In the genomic region with DNA sequence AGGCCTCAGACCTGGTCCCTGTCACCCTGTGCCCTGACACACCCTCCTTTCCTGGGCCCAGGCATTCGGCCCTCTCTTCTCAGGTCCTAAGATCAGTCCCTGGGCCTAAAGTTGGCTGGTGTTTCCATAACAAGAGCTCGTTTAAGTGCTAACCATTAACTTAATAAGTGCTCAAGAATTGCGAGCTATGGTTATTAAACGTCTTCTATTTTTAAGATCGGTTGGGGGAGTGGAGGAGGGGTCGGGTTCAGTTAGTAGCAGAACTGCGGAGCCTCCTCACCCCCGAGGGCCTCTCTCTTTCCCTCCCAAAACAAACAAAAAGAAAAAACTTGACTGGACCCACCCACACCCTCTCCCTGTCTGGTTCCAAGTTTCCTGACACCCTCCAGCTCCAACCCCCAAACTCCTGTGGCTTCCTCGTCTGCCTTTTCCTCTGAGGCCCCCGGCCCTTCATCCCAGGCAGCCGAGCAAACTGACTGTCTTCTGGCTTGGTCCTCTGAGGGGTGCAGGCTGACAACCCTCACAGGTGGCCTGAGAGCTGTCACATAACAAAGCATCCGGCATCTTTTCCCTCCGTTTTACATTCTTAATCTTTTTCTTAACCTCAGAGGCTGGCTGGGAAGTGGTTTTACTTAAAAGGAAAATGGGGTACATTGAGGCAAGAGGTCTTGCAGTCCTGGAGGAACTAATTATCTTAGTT, we compare ENCODE assay signal across 1 cellular context.
TF ChIP-seq lines count a peak whose summit lies in the region.

No MANE protein-coding gene starts in this region.

TF ChIP-seq in HepG2, 621 proteins besides CTCF, POLR2A, EP300 and RAD21 (continued from another document and continues in another):
- TF ChIP-seq, protein P1, sequence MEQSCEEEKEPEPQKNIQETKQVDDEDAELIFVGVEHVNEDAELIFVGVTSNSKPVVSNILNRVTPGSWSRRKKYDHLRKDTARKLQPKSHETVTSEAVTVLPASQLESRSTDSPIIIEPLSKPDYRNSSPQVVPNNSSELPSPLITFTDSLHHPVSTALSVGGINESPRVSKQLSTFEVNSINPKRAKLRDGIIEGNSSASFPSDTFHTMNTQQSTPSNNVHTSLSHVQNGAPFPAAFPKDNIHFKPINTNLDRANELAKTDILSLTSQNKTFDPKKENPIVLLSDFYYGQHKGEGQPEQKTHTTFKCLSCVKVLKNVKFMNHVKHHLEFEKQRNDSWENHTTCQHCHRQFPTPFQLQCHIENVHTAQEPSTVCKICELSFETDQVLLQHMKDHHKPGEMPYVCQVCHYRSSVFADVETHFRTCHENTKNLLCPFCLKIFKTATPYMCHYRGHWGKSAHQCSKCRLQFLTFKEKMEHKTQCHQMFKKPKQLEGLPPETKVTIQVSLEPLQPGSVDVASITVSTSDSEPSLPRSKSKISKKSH (CRISPR knock-in tag; IDR thresholded peaks at IDR 0.05; ENCODE audit: borderline replicate concordance) = no peak
- TF ChIP-seq ELF3 (CRISPR knock-in tag; IDR thresholded peaks at IDR 0.05) (no peak), ZBTB20 (CRISPR knock-in tag; IDR thresholded peaks at IDR 0.05; ENCODE audit: borderline replicate concordance, low read depth) (no peak), ZNF530 (CRISPR knock-in tag; IDR thresholded peaks at IDR 0.05; ENCODE audit: low read depth) (no peak), ZNF891 (CRISPR knock-in tag; IDR thresholded peaks at IDR 0.05) (peak; percentile 56; the same call in 1 of the 2 replicates), ZNF143 (CRISPR knock-in tag; IDR thresholded peaks at IDR 0.05) (no peak), ZNF24 (IDR thresholded peaks at IDR 0.05) (no peak), GATA4 (IDR thresholded peaks at IDR 0.05; ENCODE audit: borderline replicate concordance, low read depth) (no peak), ZNF10 (CRISPR knock-in tag; IDR thresholded peaks at IDR 0.05; ENCODE audit: borderline replicate concordance, low read depth) (peak; percentile 15; the same call in 1 of the 2 replicates), ZNF781 (CRISPR knock-in tag; IDR thresholded peaks at IDR 0.05; ENCODE audit: borderline replicate concordance, not compliant biosample characterization) (peak; percentile 49), ZNF878 (CRISPR knock-in tag; IDR thresholded peaks at IDR 0.05) (no peak), ZFP36 (IDR thresholded peaks at IDR 0.05; ENCODE audit: borderline replicate concordance, low read depth, low read length, partially characterized antibody) (no peak), ZSCAN9 (CRISPR knock-in tag; IDR thresholded peaks at IDR 0.05; ENCODE audit: borderline replicate concordance) (0 out of 2 replicates have a peak, but pooled peaks have one; percentile 57), ZNF205 (CRISPR knock-in tag; IDR thresholded peaks at IDR 0.05) (no peak), MIER2 (CRISPR knock-in tag; IDR thresholded peaks at IDR 0.05) (no peak), ZNF12 (CRISPR knock-in tag; IDR thresholded peaks at IDR 0.05) (no peak), GTF2F1 (IDR thresholded peaks at IDR 0.05; ENCODE audit: low read length) (no peak), FOXP1 (IDR thresholded peaks at IDR 0.05) (no peak), FOXP1 (CRISPR knock-in tag; IDR thresholded peaks at IDR 0.05) (no peak), KLF9 (CRISPR knock-in tag; IDR thresholded peaks at IDR 0.05; ENCODE audit: low read depth) (peak; percentile 81; the same call in 1 of the 2 replicates), NONO (IDR thresholded peaks at IDR 0.05) (no peak), NONO (CRISPR knock-in tag; conservative IDR thresholded peaks at IDR 0.05) (0 out of 2 replicates have a peak, but pooled peaks have one; percentile 24), ZFYVE20 (CRISPR knock-in tag; IDR thresholded peaks at IDR 0.05; ENCODE audit: borderline replicate concordance, low read depth) (no peak), NR2C2 (CRISPR knock-in tag; IDR thresholded peaks at IDR 0.05; ENCODE audit: borderline replicate concordance) (no peak), ADNP (CRISPR knock-in tag; IDR thresholded peaks at IDR 0.05) (no peak)
- TF ChIP-seq, protein P2, sequence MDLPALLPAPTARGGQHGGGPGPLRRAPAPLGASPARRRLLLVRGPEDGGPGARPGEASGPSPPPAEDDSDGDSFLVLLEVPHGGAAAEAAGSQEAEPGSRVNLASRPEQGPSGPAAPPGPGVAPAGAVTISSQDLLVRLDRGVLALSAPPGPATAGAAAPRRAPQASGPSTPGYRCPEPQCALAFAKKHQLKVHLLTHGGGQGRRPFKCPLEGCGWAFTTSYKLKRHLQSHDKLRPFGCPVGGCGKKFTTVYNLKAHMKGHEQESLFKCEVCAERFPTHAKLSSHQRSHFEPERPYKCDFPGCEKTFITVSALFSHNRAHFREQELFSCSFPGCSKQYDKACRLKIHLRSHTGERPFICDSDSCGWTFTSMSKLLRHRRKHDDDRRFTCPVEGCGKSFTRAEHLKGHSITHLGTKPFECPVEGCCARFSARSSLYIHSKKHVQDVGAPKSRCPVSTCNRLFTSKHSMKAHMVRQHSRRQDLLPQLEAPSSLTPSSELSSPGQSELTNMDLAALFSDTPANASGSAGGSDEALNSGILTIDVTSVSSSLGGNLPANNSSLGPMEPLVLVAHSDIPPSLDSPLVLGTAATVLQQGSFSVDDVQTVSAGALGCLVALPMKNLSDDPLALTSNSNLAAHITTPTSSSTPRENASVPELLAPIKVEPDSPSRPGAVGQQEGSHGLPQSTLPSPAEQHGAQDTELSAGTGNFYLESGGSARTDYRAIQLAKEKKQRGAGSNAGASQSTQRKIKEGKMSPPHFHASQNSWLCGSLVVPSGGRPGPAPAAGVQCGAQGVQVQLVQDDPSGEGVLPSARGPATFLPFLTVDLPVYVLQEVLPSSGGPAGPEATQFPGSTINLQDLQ (CRISPR knock-in tag; IDR thresholded peaks at IDR 0.05) = no peak
- TF ChIP-seq, protein P3, sequence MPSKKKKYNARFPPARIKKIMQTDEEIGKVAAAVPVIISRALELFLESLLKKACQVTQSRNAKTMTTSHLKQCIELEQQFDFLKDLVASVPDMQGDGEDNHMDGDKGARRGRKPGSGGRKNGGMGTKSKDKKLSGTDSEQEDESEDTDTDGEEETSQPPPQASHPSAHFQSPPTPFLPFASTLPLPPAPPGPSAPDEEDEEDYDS (CRISPR knock-in tag; IDR thresholded peaks at IDR 0.05) = no peak
- TF ChIP-seq, protein P4, sequence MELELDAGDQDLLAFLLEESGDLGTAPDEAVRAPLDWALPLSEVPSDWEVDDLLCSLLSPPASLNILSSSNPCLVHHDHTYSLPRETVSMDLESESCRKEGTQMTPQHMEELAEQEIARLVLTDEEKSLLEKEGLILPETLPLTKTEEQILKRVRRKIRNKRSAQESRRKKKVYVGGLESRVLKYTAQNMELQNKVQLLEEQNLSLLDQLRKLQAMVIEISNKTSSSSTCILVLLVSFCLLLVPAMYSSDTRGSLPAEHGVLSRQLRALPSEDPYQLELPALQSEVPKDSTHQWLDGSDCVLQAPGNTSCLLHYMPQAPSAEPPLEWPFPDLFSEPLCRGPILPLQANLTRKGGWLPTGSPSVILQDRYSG (CRISPR knock-in tag; IDR thresholded peaks at IDR 0.05) = no peak
- TF ChIP-seq, protein P5, sequence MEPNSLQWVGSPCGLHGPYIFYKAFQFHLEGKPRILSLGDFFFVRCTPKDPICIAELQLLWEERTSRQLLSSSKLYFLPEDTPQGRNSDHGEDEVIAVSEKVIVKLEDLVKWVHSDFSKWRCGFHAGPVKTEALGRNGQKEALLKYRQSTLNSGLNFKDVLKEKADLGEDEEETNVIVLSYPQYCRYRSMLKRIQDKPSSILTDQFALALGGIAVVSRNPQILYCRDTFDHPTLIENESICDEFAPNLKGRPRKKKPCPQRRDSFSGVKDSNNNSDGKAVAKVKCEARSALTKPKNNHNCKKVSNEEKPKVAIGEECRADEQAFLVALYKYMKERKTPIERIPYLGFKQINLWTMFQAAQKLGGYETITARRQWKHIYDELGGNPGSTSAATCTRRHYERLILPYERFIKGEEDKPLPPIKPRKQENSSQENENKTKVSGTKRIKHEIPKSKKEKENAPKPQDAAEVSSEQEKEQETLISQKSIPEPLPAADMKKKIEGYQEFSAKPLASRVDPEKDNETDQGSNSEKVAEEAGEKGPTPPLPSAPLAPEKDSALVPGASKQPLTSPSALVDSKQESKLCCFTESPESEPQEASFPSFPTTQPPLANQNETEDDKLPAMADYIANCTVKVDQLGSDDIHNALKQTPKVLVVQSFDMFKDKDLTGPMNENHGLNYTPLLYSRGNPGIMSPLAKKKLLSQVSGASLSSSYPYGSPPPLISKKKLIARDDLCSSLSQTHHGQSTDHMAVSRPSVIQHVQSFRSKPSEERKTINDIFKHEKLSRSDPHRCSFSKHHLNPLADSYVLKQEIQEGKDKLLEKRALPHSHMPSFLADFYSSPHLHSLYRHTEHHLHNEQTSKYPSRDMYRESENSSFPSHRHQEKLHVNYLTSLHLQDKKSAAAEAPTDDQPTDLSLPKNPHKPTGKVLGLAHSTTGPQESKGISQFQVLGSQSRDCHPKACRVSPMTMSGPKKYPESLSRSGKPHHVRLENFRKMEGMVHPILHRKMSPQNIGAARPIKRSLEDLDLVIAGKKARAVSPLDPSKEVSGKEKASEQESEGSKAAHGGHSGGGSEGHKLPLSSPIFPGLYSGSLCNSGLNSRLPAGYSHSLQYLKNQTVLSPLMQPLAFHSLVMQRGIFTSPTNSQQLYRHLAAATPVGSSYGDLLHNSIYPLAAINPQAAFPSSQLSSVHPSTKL (CRISPR knock-in tag; IDR thresholded peaks at IDR 0.05) = peak; percentile 14; the same call in 1 of the 2 replicates
- TF ChIP-seq, protein P6, sequence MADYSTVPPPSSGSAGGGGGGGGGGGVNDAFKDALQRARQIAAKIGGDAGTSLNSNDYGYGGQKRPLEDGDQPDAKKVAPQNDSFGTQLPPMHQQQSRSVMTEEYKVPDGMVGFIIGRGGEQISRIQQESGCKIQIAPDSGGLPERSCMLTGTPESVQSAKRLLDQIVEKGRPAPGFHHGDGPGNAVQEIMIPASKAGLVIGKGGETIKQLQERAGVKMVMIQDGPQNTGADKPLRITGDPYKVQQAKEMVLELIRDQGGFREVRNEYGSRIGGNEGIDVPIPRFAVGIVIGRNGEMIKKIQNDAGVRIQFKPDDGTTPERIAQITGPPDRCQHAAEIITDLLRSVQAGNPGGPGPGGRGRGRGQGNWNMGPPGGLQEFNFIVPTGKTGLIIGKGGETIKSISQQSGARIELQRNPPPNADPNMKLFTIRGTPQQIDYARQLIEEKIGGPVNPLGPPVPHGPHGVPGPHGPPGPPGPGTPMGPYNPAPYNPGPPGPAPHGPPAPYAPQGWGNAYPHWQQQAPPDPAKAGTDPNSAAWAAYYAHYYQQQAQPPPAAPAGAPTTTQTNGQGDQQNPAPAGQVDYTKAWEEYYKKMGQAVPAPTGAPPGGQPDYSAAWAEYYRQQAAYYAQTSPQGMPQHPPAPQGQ (CRISPR knock-in tag; IDR thresholded peaks at IDR 0.05; ENCODE audit: borderline replicate concordance) = no peak
- TF ChIP-seq, protein P7, sequence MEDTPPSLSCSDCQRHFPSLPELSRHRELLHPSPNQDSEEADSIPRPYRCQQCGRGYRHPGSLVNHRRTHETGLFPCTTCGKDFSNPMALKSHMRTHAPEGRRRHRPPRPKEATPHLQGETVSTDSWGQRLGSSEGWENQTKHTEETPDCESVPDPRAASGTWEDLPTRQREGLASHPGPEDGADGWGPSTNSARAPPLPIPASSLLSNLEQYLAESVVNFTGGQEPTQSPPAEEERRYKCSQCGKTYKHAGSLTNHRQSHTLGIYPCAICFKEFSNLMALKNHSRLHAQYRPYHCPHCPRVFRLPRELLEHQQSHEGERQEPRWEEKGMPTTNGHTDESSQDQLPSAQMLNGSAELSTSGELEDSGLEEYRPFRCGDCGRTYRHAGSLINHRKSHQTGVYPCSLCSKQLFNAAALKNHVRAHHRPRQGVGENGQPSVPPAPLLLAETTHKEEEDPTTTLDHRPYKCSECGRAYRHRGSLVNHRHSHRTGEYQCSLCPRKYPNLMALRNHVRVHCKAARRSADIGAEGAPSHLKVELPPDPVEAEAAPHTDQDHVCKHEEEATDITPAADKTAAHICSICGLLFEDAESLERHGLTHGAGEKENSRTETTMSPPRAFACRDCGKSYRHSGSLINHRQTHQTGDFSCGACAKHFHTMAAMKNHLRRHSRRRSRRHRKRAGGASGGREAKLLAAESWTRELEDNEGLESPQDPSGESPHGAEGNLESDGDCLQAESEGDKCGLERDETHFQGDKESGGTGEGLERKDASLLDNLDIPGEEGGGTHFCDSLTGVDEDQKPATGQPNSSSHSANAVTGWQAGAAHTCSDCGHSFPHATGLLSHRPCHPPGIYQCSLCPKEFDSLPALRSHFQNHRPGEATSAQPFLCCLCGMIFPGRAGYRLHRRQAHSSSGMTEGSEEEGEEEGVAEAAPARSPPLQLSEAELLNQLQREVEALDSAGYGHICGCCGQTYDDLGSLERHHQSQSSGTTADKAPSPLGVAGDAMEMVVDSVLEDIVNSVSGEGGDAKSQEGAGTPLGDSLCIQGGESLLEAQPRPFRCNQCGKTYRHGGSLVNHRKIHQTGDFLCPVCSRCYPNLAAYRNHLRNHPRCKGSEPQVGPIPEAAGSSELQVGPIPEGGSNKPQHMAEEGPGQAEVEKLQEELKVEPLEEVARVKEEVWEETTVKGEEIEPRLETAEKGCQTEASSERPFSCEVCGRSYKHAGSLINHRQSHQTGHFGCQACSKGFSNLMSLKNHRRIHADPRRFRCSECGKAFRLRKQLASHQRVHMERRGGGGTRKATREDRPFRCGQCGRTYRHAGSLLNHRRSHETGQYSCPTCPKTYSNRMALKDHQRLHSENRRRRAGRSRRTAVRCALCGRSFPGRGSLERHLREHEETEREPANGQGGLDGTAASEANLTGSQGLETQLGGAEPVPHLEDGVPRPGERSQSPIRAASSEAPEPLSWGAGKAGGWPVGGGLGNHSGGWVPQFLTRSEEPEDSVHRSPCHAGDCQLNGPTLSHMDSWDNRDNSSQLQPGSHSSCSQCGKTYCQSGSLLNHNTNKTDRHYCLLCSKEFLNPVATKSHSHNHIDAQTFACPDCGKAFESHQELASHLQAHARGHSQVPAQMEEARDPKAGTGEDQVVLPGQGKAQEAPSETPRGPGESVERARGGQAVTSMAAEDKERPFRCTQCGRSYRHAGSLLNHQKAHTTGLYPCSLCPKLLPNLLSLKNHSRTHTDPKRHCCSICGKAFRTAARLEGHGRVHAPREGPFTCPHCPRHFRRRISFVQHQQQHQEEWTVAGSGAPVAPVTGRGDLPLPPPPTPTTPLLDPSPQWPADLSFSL (CRISPR knock-in tag; IDR thresholded peaks at IDR 0.05) = 0 out of 2 replicates have a peak, but pooled peaks have one; percentile 63
- TF ChIP-seq, protein P8, sequence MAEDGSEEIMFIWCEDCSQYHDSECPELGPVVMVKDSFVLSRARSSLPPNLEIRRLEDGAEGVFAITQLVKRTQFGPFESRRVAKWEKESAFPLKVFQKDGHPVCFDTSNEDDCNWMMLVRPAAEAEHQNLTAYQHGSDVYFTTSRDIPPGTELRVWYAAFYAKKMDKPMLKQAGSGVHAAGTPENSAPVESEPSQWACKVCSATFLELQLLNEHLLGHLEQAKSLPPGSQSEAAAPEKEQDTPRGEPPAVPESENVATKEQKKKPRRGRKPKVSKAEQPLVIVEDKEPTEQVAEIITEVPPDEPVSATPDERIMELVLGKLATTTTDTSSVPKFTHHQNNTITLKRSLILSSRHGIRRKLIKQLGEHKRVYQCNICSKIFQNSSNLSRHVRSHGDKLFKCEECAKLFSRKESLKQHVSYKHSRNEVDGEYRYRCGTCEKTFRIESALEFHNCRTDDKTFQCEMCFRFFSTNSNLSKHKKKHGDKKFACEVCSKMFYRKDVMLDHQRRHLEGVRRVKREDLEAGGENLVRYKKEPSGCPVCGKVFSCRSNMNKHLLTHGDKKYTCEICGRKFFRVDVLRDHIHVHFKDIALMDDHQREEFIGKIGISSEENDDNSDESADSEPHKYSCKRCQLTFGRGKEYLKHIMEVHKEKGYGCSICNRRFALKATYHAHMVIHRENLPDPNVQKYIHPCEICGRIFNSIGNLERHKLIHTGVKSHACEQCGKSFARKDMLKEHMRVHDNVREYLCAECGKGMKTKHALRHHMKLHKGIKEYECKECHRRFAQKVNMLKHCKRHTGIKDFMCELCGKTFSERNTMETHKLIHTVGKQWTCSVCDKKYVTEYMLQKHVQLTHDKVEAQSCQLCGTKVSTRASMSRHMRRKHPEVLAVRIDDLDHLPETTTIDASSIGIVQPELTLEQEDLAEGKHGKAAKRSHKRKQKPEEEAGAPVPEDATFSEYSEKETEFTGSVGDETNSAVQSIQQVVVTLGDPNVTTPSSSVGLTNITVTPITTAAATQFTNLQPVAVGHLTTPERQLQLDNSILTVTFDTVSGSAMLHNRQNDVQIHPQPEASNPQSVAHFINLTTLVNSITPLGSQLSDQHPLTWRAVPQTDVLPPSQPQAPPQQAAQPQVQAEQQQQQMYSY (CRISPR knock-in tag; IDR thresholded peaks at IDR 0.05) = no peak
